ENCODE assay signal across 8 cellular contexts in the genomic region with DNA sequence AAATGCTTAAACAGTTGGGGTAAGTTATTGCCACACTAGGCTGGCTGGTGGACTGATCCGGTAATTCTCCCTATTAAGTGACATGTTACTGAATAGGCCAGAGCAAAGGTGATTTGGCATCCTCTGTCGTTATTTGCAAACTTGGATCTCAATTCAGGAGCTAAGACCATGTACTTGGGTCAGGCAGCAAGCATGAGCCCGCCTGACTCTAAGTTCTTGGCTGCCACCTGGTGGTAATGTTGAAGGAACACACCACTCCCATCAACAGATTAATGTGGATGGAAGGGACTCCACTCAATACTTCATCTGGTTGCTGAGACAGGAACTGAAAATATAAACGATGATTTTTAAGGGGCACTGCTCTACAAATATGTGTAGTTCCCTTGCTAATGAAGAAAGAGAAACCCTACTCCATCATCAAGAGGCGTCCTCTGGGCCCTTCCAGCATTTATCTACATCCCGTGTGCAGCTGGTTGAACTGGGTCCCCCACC.
DNase-seq lines count a peak whose midpoint lies in the region; ATAC-seq lines count a peak whose summit lies in the region.

No MANE protein-coding gene starts in this region.

- intact Hi-C loops in left colon (cut with DNase I, micrococcal nuclease) = loop anchor here in 1 of 2 donors (2.0 to 10.0 kb wide), 2 partner anchors 253 to 405 kb away; no protein-coding TSS in a partner anchor

- DNase-seq in AG08396 (ENCODE audit: low spot score) (peak; percentile 78), NCI-H345 treated with DMSO at 0.1 percent for 48 hours (lab: John Stamatoyannopoulos, UW; ENCODE audit: unreplicated experiment) (peak; percentile 32), cerebellar nuclear complex (lab: John Stamatoyannopoulos, UW) (peak; percentile 60 to 66), left colon (peak; percentile 31 to 38)
- DNase-seq in activated CD4-positive, CD25-positive, alpha-beta regulatory T cell treated with anti-CD3 and anti-CD28 coated beads, Interleukin-2, amount 50 U/mL, for 72 hours = peak; percentile 42
- peak; percentile 24 to 53 for DNase-seq in stimulated activated CD4-positive, alpha-beta T cell treated with anti-CD3 and anti-CD28 coated beads, Interleukin-4, amount 100 ng/mL, for 48 hours (ENCODE audit: low read depth in 2 of 2)

- peak; percentile 62 for ATAC-seq in GM18873 (IDR thresholded peaks at IDR 0.05; ENCODE audit: low FRiP score, unreplicated experiment)
- ATAC-seq in HG03175 (IDR thresholded peaks at IDR 0.05; ENCODE audit: unreplicated experiment) = peak; percentile 93
- ATAC-seq in left colon = peak; percentile 96

Comparison
In these comparisons a context has a peak if more than half of its experiments do, and no peak if none do; other contexts are left out.
1. Peak in every context shown above with its lines: DNase-seq and ATAC-seq.